5 cellular contexts compared by ENCODE assay signal in the genomic region with DNA sequence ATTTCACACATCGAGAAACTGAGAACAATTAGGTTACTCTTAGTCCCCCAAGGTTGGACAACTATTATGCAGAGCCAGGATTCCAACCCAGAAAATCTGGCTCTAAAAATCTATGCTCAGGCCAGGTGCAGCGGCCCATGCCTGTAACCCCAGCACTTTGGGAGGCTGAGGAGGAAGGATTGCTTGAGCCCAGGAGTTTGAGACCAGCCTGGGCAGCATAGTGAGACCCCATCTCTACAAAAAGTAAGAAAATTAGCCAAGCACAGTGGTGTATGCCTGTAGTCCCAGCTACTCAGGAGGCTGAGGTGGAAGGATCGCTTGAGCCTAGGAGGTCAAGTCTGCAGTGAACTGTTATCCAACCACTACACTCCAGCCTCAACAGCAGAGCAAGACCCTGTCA. TPM values are rescaled to one million over a fixed set of nuclear protein-coding genes. Genes with fewer than 3 reads are reported as not detected.
"Had no signal": no experiment of that assay in that cellular context is flagged by ENCODE, and none has a peak within 500 bp of the region (broad histone marks: within the 10 kb centered on the region; RNA-seq: fewer than 3 reads in every experiment).

No MANE protein-coding gene starts in this region.

RNA-seq across cellular contexts. Expression of a gene that starts 14.4 kb away (rescaled TPM):
- total RNA-seq: HT1080, SJCRH30 had no signal

RNA-seq across cellular contexts. Expression of a gene that starts 47.3 kb away (rescaled TPM):
- total RNA-seq: HT1080, NCI-H460, PC-9, RPMI7951, SJCRH30 had no signal
